In the genomic region with DNA sequence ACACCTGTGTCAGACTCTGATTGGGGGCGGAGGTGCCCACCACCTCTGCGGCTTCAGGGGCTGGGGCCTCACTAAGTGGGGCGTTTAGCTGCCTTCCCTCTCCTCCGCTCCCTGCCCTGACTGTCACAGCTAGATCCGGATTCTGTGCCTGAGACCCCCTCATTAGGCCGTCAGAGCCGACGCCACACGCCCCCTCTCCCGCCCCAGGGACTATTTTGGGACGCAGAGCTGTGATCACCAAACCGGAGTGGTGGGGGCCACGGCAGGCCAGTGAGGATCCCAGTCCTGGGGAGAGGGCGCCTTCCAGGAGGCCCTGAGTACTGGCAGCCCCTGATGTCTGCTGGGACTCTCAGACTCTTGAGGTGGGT, we compare ENCODE assay signal across 8 cellular contexts. TPM values are rescaled to one million over a fixed set of nuclear protein-coding genes. Genes with fewer than 3 reads are reported as not detected.
DNase-seq lines count a peak whose midpoint lies in the region; ATAC-seq and TF ChIP-seq lines count a peak whose summit lies in the region.
"Had no signal": no experiment of that assay in that cellular context is flagged by ENCODE, and none has a peak within 500 bp of the region (broad histone marks: within the 10 kb centered on the region; RNA-seq: fewer than 3 reads in every experiment).

No MANE protein-coding gene starts in this region.

- no peak overlapping the region for H2AK5ac ChIP-seq in H9 (ENCODE audit: insufficient read length, low read length)

- H3K27ac Mint-ChIP-seq in H9, result no peak overlapping the region

- H3K14ac ChIP-seq in H9 (ENCODE audit: insufficient read depth, low read length), result no peak overlapping the region

- H3K23ac ChIP-seq in H9 (ENCODE audit: insufficient read length, low read depth, low read length), result no peak overlapping the region

- H2AFZ ChIP-seq in H9 (ENCODE audit: low read length), result no peak overlapping the region

- no peak overlapping the region for H2BK5ac ChIP-seq in H9 (ENCODE audit: insufficient read length, low read length)

- peaks cover 29% of the 10 kb centered on the region for H3K27me3 Mint-ChIP-seq in H9 (ENCODE audit: low read depth)

- no peak overlapping the region for H3K4ac ChIP-seq in H9 (ENCODE audit: low read depth, low read length)

- H4K5ac ChIP-seq in H9 (ENCODE audit: insufficient read length, low read depth, low read length), result no peak overlapping the region

- H2BK120ac ChIP-seq in H9 (ENCODE audit: low read depth, low read length, poor library complexity, severe bottlenecking), result no peak overlapping the region

- H3K9me3 Mint-ChIP-seq in H9, result no peaks in the 10 kb centered on the region

- ATAC-seq in GM18873 (IDR thresholded peaks at IDR 0.05; ENCODE audit: low FRiP score, unreplicated experiment), result no peak
- no peak for ATAC-seq in HG02571 (IDR thresholded peaks at IDR 0.05; ENCODE audit: unreplicated experiment)

- H3K9ac ChIP-seq in H9 (ENCODE audit: extremely low read depth, insufficient read length, low read length), result no peak overlapping the region

- peaks cover 0 to 2% (median 0%) of the 10 kb centered on the region in 3 experiments; a peak in 2 of 7 replicates for H3K36me3 Mint-ChIP-seq in H9 (ENCODE audit: insufficient read depth in 1 of 3, low read depth in 3 of 3)

- H3K79me2 ChIP-seq in H9 (ENCODE audit: insufficient read depth, low read length), result no peaks in the 10 kb centered on the region

- H3K18ac ChIP-seq in H9 (ENCODE audit: insufficient read length, low read depth, low read length), result no peak overlapping the region

- H3T11ph ChIP-seq in H9 (ENCODE audit: low read length), result no peak overlapping the region

- no peak overlapping the region for H2BK20ac ChIP-seq in H9 (ENCODE audit: low read depth, low read length, poor library complexity, severe bottlenecking)

- H3K4me1 Mint-ChIP-seq in H9, result peaks cover 11 to 16% of the 10 kb centered on the region in 2 experiments

- WGBS in H9 (ENCODE audit: extremely low coverage, insufficient read length, low lambda C conversion rate), result no CpG with 5 or more reads among the region's 14 CpGs
- 23 to 42% (median 31%) methylated on average over 14 of the region's 14 CpGs for WGBS in adipose tissue, 3 donors

- no peaks in the 10 kb centered on the region for H4K20me1 ChIP-seq in H9 (ENCODE audit: control insufficient read depth, insufficient read depth, insufficient read length)

- H3K79me1 ChIP-seq in H9 (ENCODE audit: insufficient read depth, low read depth, low read length, poor library complexity, severe bottlenecking), result no peaks in the 10 kb centered on the region

- H4K8ac ChIP-seq in H9 (replicated peaks; ENCODE audit: insufficient read length, low read depth, low read length), result no peak overlapping the region

- H3K4me1 ChIP-seq in H9 (ENCODE audit: insufficient read depth, low read length), result no peaks in the 10 kb centered on the region; the same call in 1 of the 2 replicates

- peaks cover 4% of the 10 kb centered on the region for H3K23me2 ChIP-seq in H9 (ENCODE audit: insufficient read length, low read depth, low read length, poor library complexity, severe bottlenecking)

- TF ChIP-seq CTCF in H9 (conservative IDR thresholded peaks at IDR 0.05), result no peak

- H3K27ac ChIP-seq in H9 (ENCODE audit: insufficient read length, low read depth, low read length) (no peak overlapping the region), adipose tissue (ENCODE audit: low read depth, low read length) (peak overlapping the region; percentile 32), layer of hippocampus (ENCODE audit: low read depth, low read length) (peak overlapping the region; percentile 48), substantia nigra (ENCODE audit: low read depth, low read length, poor library complexity, severe bottlenecking) (peak overlapping the region; percentile 51)

- no peak overlapping the region for H2BK12ac ChIP-seq in H9 (ENCODE audit: insufficient read length, low read depth, low read length)

- H3K56ac ChIP-seq in H9 (ENCODE audit: insufficient read length, low read depth, low read length), result no peak overlapping the region

- no peaks in the 10 kb centered on the region for H3K9me3 ChIP-seq in H9 (ENCODE audit: control insufficient read depth, low read depth, low read length)

- H4K91ac ChIP-seq in H9 (ENCODE audit: insufficient read length, low read depth, low read length), result no peak overlapping the region

- H3K4me3 Mint-ChIP-seq in H9, result peak overlapping the region; percentile 65 to 75

- H2BK15ac ChIP-seq in H9 (ENCODE audit: low read depth, low read length), result no peak overlapping the region

- DNase-seq in H9 (peak; percentile 35), substantia nigra (lab: John Stamatoyannopoulos, UW) (no peak), Ammon's horn (ENCODE audit: low spot score) (no peak)
- DNase-seq: DMS79 had no signal

- peak overlapping the region; percentile 66 for H3K4me2 ChIP-seq in H9 (ENCODE audit: insufficient read depth, insufficient read length, low read length)

- H3K27me3 ChIP-seq in H9 (ENCODE audit: insufficient read depth, low read length), result no peaks in the 10 kb centered on the region
- peaks cover 11% of the 10 kb centered on the region for H3K27me3 ChIP-seq in layer of hippocampus (ENCODE audit: control insufficient read depth, insufficient read depth, low read length)

RNA-seq across cellular contexts. Expression of gene KANK3, which starts 0.8 kb away (rescaled TPM):
- 5.3 and 7.7 TPM in 2 replicates for total RNA-seq in H9 (2021)
- polyA plus RNA-seq in adipose tissue, result 10 to 100 TPM in 2 of 3 donors, 1 to 10 TPM in 1; 5.1 to 31.9 (median 30.5) TPM

RNA-seq across cellular contexts. Expression of gene RPS28, which starts 21.0 kb away (rescaled TPM):
- total RNA-seq in H9 (2021), result 1,885 and 1,988 TPM in 2 replicates
- 100 to 1,000 TPM; 541 to 965 (median 935) TPM for polyA plus RNA-seq in adipose tissue

RNA-seq across cellular contexts. Expression of gene NDUFA7, which starts 21.1 kb away (rescaled TPM):
- total RNA-seq in H9 (2021), result 70.7 and 73.0 TPM in 2 replicates
- 100 to 1,000 TPM in 1 of 3 donors, 10 to 100 TPM in 2; 60.4 to 144 (median 76.1) TPM for polyA plus RNA-seq in adipose tissue

RNA-seq across cellular contexts. Expression of gene ANGPTL4, which starts 21.7 kb away (rescaled TPM):
- total RNA-seq in H9 (2021), result 1.9 and 2.5 TPM in 2 replicates
- polyA plus RNA-seq in adipose tissue, result 100 to 1,000 TPM in 1 of 3 donors, 10 to 100 TPM in 2; 43.9 to 297 (median 47.8) TPM

RNA-seq across cellular contexts. Expression of gene CD320, which starts 34.1 kb away (rescaled TPM):
- total RNA-seq in H9 (2021), result 68.1 and 72.1 TPM in 2 replicates
- polyA plus RNA-seq in adipose tissue, result 10 to 100 TPM; 29.4 to 91.2 (median 40.7) TPM
